In genomic region chr2:95024960-95025405, GRCh38 we compare ENCODE assay signal across 9 cellular contexts. TPM values are rescaled to one million over a fixed set of nuclear protein-coding genes. Genes with fewer than 3 reads are reported as not detected.
DNase-seq lines count a peak whose midpoint lies in the region; ATAC-seq, FAIRE-seq and TF ChIP-seq lines count a peak whose summit lies in the region.
"Had no signal": no experiment of that assay in that cellular context is flagged by ENCODE, and none has a peak within 500 bp of the region (broad histone marks: within the 10 kb centered on the region; RNA-seq: fewer than 3 reads in every experiment).

No MANE protein-coding gene starts in this region.

- POLR2A ChIA-PET in naive thymus-derived CD4-positive, alpha-beta T cell (lab: Charles Lee), result interaction anchor here (0.7 to 16.0 kb wide), 11 partner anchors 10 to 139 kb away, joined by 3 to 1031 read pairs (median 27); partner anchors contain the start of genes MRPS5, ZNF2 and ZNF514

- H3K27me3 ChIP-seq in ACC112 (ENCODE audit: insufficient read depth, low read length), result peaks cover 94% of the 10 kb centered on the region
- H3K27me3 ChIP-seq in colonic mucosa, result peaks cover 27% of the 10 kb centered on the region
- H3K27me3 ChIP-seq in naive thymus-derived CD4-positive, alpha-beta T cell (ENCODE audit: control insufficient read depth in 2 of 2, insufficient read depth in 2 of 2, low read length in 2 of 2), result no peaks in the 10 kb centered on the region

- peak overlapping the region; percentile 81 to 100 (median 93) for H3K27ac Mint-ChIP-seq in naive thymus-derived CD4-positive, alpha-beta T cell

- CTCF ChIA-PET in naive thymus-derived CD4-positive, alpha-beta T cell (lab: Charles Lee), result interaction anchor here (1.5 to 10.4 kb wide), 6 partner anchors 18 to 97 kb away, joined by 5 to 502 read pairs (median 48); partner anchors contain the start of gene MRPS5

- H2AFZ ChIP-seq in ACC112 (ENCODE audit: low read length, unreplicated experiment), result no peak overlapping the region

- H3K27me3 Mint-ChIP-seq in naive thymus-derived CD4-positive, alpha-beta T cell, result peaks cover 0 to 14% (median 0%) of the 10 kb centered on the region in 5 donors

- H3K9me3 Mint-ChIP-seq in naive thymus-derived CD4-positive, alpha-beta T cell, result peaks cover 0 to 3% (median 0%) of the 10 kb centered on the region in 11 donors

- no peak for FAIRE-seq in HTR-8/SVneo (lab: Jason Lieb, UNC)

- H3K79me2 ChIP-seq in ACC112 (ENCODE audit: control insufficient read depth, insufficient read depth, low read length, unreplicated experiment), result no peaks in the 10 kb centered on the region

- H3K4me1 ChIP-seq in ACC112 (ENCODE audit: control insufficient read depth, insufficient read depth, low read length, unreplicated experiment) (peaks cover 7% of the 10 kb centered on the region), colonic mucosa (no peaks in the 10 kb centered on the region)
- peaks cover 9 to 44% of the 10 kb centered on the region in 2 donors for H3K4me1 ChIP-seq in naive thymus-derived CD4-positive, alpha-beta T cell (ENCODE audit: control insufficient read depth in 2 of 2, insufficient read depth in 2 of 2, low read length in 2 of 2)

- H3K4me3 ChIP-seq in ACC112 (ENCODE audit: low read depth, low read length), result 0 out of 2 replicates have a peak overlapping the region, but pooled peaks have one; percentile 48
- H3K4me3 ChIP-seq in Jurkat, Clone E6-1 (ENCODE audit: low read length), result peak overlapping the region; percentile 77
- peak overlapping the region; percentile 27 for H3K4me3 ChIP-seq in colonic mucosa
- peak overlapping the region; percentile 77 for H3K4me3 ChIP-seq in naive thymus-derived CD4-positive, alpha-beta T cell (ENCODE audit: low read length)

- ATAC-seq in naive thymus-derived CD4-positive, alpha-beta T cell, result no peak

- H3K36me3 Mint-ChIP-seq in naive thymus-derived CD4-positive, alpha-beta T cell, result peaks cover 0 to 42% (median 9%) of the 10 kb centered on the region in 5 donors

- no peak overlapping the region for H3K27ac ChIP-seq in ACC112 (ENCODE audit: low read depth, low read length)
- H3K27ac ChIP-seq in colonic mucosa, result no peak overlapping the region
- H3K27ac ChIP-seq in naive thymus-derived CD4-positive, alpha-beta T cell (ENCODE audit: low read depth, low read length), result peak overlapping the region; percentile 84

- no peak overlapping the region for H3K9ac ChIP-seq in colonic mucosa (ENCODE audit: low read depth in 2 of 2, low read length in 2 of 2)

- intact Hi-C loops in colonic mucosa (cut with DNase I), result loop anchor here (5.0 kb wide), 1 partner anchor 92 kb away; no protein-coding TSS in a partner anchor
- intact Hi-C loops in naive thymus-derived CD4-positive, alpha-beta T cell (cut with micrococcal nuclease), result loop anchor here (1.0 to 10.0 kb wide), 2 partner anchors 96 to 1510 kb away; partner anchors contain the start of genes ARID5A (in 1 of the 2) and MRPS5 (in 1 of the 2)

- no peak for DNase-seq in Jurkat, Clone E6-1 (ENCODE audit: low read depth, low spot score)
- DNase-seq in colonic mucosa, result no peak
- DNase-seq in naive thymus-derived CD4-positive, alpha-beta T cell, result peak in 1 of 9 donors; percentile 27
- no peak for DNase-seq in GOT3 (lab: John Stamatoyannopoulos, UW)
- no peak for DNase-seq in NCI-H526 (lab: John Stamatoyannopoulos, UW)
- no peak for DNase-seq in A172 (ENCODE audit: low spot score)
- DNase-seq in HTR-8/SVneo (ENCODE audit: insufficient read length, low spot score), result no peak
- DNase-seq: NCI-H1048 had no signal

- peaks cover 37 to 76% (median 66%) of the 10 kb centered on the region in 7 donors for H3K4me1 Mint-ChIP-seq in naive thymus-derived CD4-positive, alpha-beta T cell

- peak overlapping the region; percentile 82 to 100 (median 86) for H3K4me3 Mint-ChIP-seq in naive thymus-derived CD4-positive, alpha-beta T cell

- H3K9me3 ChIP-seq in colonic mucosa, result no peaks in the 10 kb centered on the region
- H3K9me3 ChIP-seq in naive thymus-derived CD4-positive, alpha-beta T cell (ENCODE audit: control insufficient read depth in 2 of 3, low read length in 3 of 3), result no peaks in the 10 kb centered on the region

- no peak for TF ChIP-seq CTCF in colonic mucosa (IDR thresholded peaks at IDR 0.05)

- H3K36me3 ChIP-seq in ACC112 (ENCODE audit: insufficient read depth, low read length) (no peaks in the 10 kb centered on the region), colonic mucosa (no peaks in the 10 kb centered on the region)
- peaks cover 0 to 6% (median 0%) of the 10 kb centered on the region in 3 experiments for H3K36me3 ChIP-seq in naive thymus-derived CD4-positive, alpha-beta T cell (ENCODE audit: control insufficient read depth in 2 of 3, insufficient read depth in 3 of 3, low read length in 3 of 3)

RNA-seq across cellular contexts. Expression of gene MAL, which starts 0.5 kb away (rescaled TPM):
- polyA plus RNA-seq in Jurkat, Clone E6-1 (2012; ENCODE audit: insufficient read depth, insufficient read length), result 22.0 TPM
- 1 to 10 TPM in 1 of 2 donors, under 1 TPM in 1; 0.54 to 3.5 TPM for total RNA-seq in colonic mucosa
- 100 to 1,000 TPM; 124 to 575 (median 159) TPM for total RNA-seq in naive thymus-derived CD4-positive, alpha-beta T cell
- polyA plus RNA-seq in naive thymus-derived CD4-positive, alpha-beta T cell, result 100 to 1,000 TPM; 355 to 408 TPM
- not detected in 2 replicates for total RNA-seq in A172 (2014; rRNA removed; shearing (Covaris generic))

Comparison
In these comparisons a context has a peak if more than half of its experiments do, and no peak if none do; other contexts are left out.
1. H3K4me3 ChIP-seq: peak in every context shown above with its lines; median percentile 77 in Jurkat, Clone E6-1; 77 in naive thymus-derived CD4-positive, alpha-beta T cell; 48 in ACC112; 27 in colonic mucosa.
2. RNA of gene MAL, which starts 0.5 kb away (total RNA-seq): 124 to 575 TPM in naive thymus-derived CD4-positive, alpha-beta T cell; 0.54 to 3.5 TPM in colonic mucosa and not detected in A172; every median in the first group is over 10 times any median in the second.